In genomic region chr13:112580912-112581311, GRCh38 we compare ENCODE assay signal across 14 cellular contexts. TPM values are rescaled to one million over a fixed set of nuclear protein-coding genes. Genes with fewer than 3 reads are reported as not detected.
DNase-seq lines count a peak whose midpoint lies in the region; ATAC-seq and TF ChIP-seq lines count a peak whose summit lies in the region.
"Had no signal": no experiment of that assay in that cellular context is flagged by ENCODE, and none has a peak within 500 bp of the region (broad histone marks: within the 10 kb centered on the region; RNA-seq: fewer than 3 reads in every experiment).

No MANE protein-coding gene starts in this region.

- H2AK5ac ChIP-seq in trophoblast cell (ENCODE audit: low read length) = no peak overlapping the region

- H3K18ac ChIP-seq in trophoblast cell (ENCODE audit: low read length) = no peak overlapping the region

- H2BK120ac ChIP-seq in trophoblast cell (ENCODE audit: insufficient read depth, low read length, poor library complexity) = no peak overlapping the region

- no peak for TF ChIP-seq POLR2A in esophagus muscularis mucosa (IDR thresholded peaks at IDR 0.05; ENCODE audit: low read depth)

- H4K20me1 ChIP-seq in Loucy (ENCODE audit: insufficient read depth, low read length, poor library complexity, severe bottlenecking) = peaks cover 91% of the 10 kb centered on the region

- H3K9me3 ChIP-seq in Loucy (ENCODE audit: insufficient read depth, low read depth, low read length) (no peaks in the 10 kb centered on the region), esophagus muscularis mucosa (no peaks in the 10 kb centered on the region), trophoblast cell (ENCODE audit: insufficient read depth, low read depth, low read length) (peaks cover 4% of the 10 kb centered on the region)

- intact Hi-C loops in Right ventricle myocardium superior (cut with DNase I) (no loop called here), Right ventricle myocardium inferior (cut with DNase I) (no loop called here), esophagus muscularis mucosa (cut with DNase I) (no loop called here)

- TF ChIP-seq CTCF in Loucy (conservative IDR thresholded peaks at IDR 0.05; ENCODE audit: low read length) (no peak), esophagus muscularis mucosa (IDR thresholded peaks at IDR 0.05) (no peak)

- H3K14ac ChIP-seq in trophoblast cell (ENCODE audit: low read length) = no peak overlapping the region

- H3F3A ChIP-seq in Loucy (ENCODE audit: low read depth) = no peaks in the 10 kb centered on the region

- no peak overlapping the region for H3K23ac ChIP-seq in trophoblast cell (ENCODE audit: low read length)

- H3K4me1 ChIP-seq in Loucy (ENCODE audit: insufficient read depth, low read length, poor library complexity, severe bottlenecking) = peaks cover 37% of the 10 kb centered on the region
- peaks cover 18 to 45% (median 33%) of the 10 kb centered on the region in 4 donors for H3K4me1 ChIP-seq in esophagus muscularis mucosa
- no peaks in the 10 kb centered on the region for H3K4me1 ChIP-seq in trophoblast cell (ENCODE audit: control insufficient read depth in 1 of 2, insufficient read depth in 2 of 2, low read length in 2 of 2)

- no peaks in the 10 kb centered on the region for H3K79me1 ChIP-seq in trophoblast cell (ENCODE audit: low read length)

- H3K4me2 ChIP-seq in Loucy (ENCODE audit: low read depth, low read length, poor library complexity, severe bottlenecking) = peak overlapping the region; percentile 10
- H3K4me2 ChIP-seq in trophoblast cell (ENCODE audit: low read length) = no peak overlapping the region
- H3K4me2 ChIP-seq: GM23338 had no signal

- WGBS in esophagus muscularis mucosa = 40% methylated on average over 3 of the region's 3 CpGs
- WGBS in trophoblast cell (ENCODE audit: extremely low coverage, insufficient coverage, insufficient read length) = no CpG with 5 or more reads among the region's 3 CpGs

- peak; percentile 24 for ATAC-seq in Right ventricle myocardium superior (ENCODE audit: poor library complexity)
- ATAC-seq in Right ventricle myocardium inferior = no peak
- ATAC-seq: GM23338 had no signal

- no peak overlapping the region for H2BK12ac ChIP-seq in trophoblast cell (ENCODE audit: low read length)

- H4K8ac ChIP-seq in trophoblast cell (ENCODE audit: low read depth, low read length) = no peak overlapping the region

- H3K9me2 ChIP-seq in Loucy (replicated peaks; ENCODE audit: low read depth, low read length) = no peaks in the 10 kb centered on the region

- peak overlapping the region; percentile 53 for H3K4ac ChIP-seq in trophoblast cell (ENCODE audit: low read depth, low read length)

- no peaks in the 10 kb centered on the region for H3K27me3 ChIP-seq in Loucy (ENCODE audit: insufficient read depth, low read length, poor library complexity, severe bottlenecking)
- H3K27me3 ChIP-seq in esophagus muscularis mucosa = no peaks in the 10 kb centered on the region
- H3K27me3 ChIP-seq in trophoblast cell (ENCODE audit: insufficient read depth, low read length) = no peaks in the 10 kb centered on the region

- no peak for TF ChIP-seq EP300 in esophagus muscularis mucosa (IDR thresholded peaks at IDR 0.05)

- H2AFZ ChIP-seq in Loucy (ENCODE audit: low read length) (no peak overlapping the region), trophoblast cell (ENCODE audit: insufficient read depth, low read length, poor library complexity) (no peak overlapping the region)
- H2AFZ ChIP-seq: GM23338 had no signal

- DNase-seq in Right ventricle myocardium superior (no peak), Right ventricle myocardium inferior (ENCODE audit: missing footprints) (no peak), esophagus muscularis mucosa (ENCODE audit: extremely low spot score) (peak; percentile 91), trophoblast cell (no peak), DMS 273 (lab: John Stamatoyannopoulos, UW; ENCODE audit: unreplicated experiment) (no peak), NCI-H2171 treated with DMSO at 0.1 percent for 48 hours (lab: John Stamatoyannopoulos, UW) (no peak)
- DNase-seq: C1 segment of cervical spinal cord; CD4-positive, alpha-beta memory T cell; DND-41; GDM1; H7 had no signal

- H3K4me3 ChIP-seq in Loucy (ENCODE audit: low read length, poor library complexity, severe bottlenecking) (no peak overlapping the region), esophagus muscularis mucosa (no peak overlapping the region), trophoblast cell (ENCODE audit: low read depth, low read length) (no peak overlapping the region)
- H3K4me3 ChIP-seq: GM23338 had no signal

- H3K79me2 ChIP-seq in Loucy (ENCODE audit: insufficient read depth, low read length) (peaks cover 99% of the 10 kb centered on the region), trophoblast cell (ENCODE audit: control insufficient read depth, insufficient read depth, low read length, poor library complexity) (peaks cover 9% of the 10 kb centered on the region)

- no peak overlapping the region for H4K91ac ChIP-seq in trophoblast cell (ENCODE audit: low read depth, low read length)

- no peak overlapping the region for H4K12ac ChIP-seq in trophoblast cell (ENCODE audit: low read depth, low read length)

- H3K36me3 ChIP-seq in Loucy (ENCODE audit: insufficient read depth, low read length) (no peaks in the 10 kb centered on the region), esophagus muscularis mucosa (no peaks in the 10 kb centered on the region), trophoblast cell (ENCODE audit: control insufficient read depth in 1 of 2, insufficient read depth in 2 of 2, low read length in 2 of 2) (peaks cover 0 to 1% of the 10 kb centered on the region in 2 experiments)

- H3K27ac ChIP-seq in esophagus muscularis mucosa (replicated peaks in 1 of 4) = peak overlapping the region in 3 of 4 donors; percentile 46 to 54 (median 53)
- no peak overlapping the region for H3K27ac ChIP-seq in trophoblast cell (ENCODE audit: low read depth, low read length)
- H3K27ac ChIP-seq: HL-60 had no signal

- H2BK5ac ChIP-seq in trophoblast cell (ENCODE audit: low read depth, low read length, poor library complexity) = no peak overlapping the region

- H3K9ac ChIP-seq in Loucy (ENCODE audit: low read depth, low read length, poor library complexity, severe bottlenecking) = no peak overlapping the region
- no peak overlapping the region for H3K9ac ChIP-seq in trophoblast cell (ENCODE audit: low read length)

RNA-seq across cellular contexts. Expression of gene TUBGCP3, which starts 7.0 kb away (rescaled TPM):
- total RNA-seq in Right ventricle myocardium superior (14.1 TPM), Right ventricle myocardium inferior (16.4 TPM), esophagus muscularis mucosa (10 to 100 TPM; 25.2 to 33.6 (median 30.6) TPM)
- 9.9 and 11.1 TPM in 2 replicates for polyA plus RNA-seq in trophoblast cell (2013)
